In the genomic region with DNA sequence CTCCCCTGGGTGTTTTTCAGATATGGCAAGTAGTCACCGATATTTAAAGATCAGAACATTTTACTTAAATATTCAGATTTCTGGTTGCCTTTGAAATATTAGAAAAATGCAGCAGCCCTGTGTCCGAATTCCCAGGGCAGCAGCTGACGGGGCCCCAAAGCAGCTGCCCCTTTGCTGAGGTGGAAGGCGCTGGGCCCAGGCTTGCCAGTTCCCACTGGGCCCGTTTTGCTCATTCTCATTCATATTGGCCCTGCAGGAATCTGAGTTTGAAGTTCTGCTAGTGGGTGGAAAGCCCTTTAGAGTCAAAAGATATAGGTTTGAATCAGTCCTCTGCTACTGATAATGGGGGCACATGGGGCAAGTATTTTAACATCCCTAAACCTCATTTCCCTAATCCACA, we compare ENCODE assay signal across 26 cellular contexts.
"Had no signal": no experiment of that assay in that cellular context is flagged by ENCODE, and none has a peak within 500 bp of the region (broad histone marks: within the 10 kb centered on the region; RNA-seq: fewer than 3 reads in every experiment).

No MANE protein-coding gene starts in this region.

- DNase-seq: activated CD4-positive, alpha-beta memory T cell treated with anti-CD3 and anti-CD28 coated beads, Interleukin-2, amount 10 ng/mL, durations not matched to agents 7 days and 5 days; activated CD4-positive, alpha-beta T cell treated with anti-CD3 and anti-CD28 coated beads for 36 hours; activated CD4-positive, alpha-beta T cell treated with anti-CD3 and anti-CD28 coated beads, Interleukin-2, amount 50 U/mL, for 1 hour; activated CD4-positive, CD25-positive, alpha-beta regulatory T cell; activated gamma-delta T cell; activated naive CD4-positive, alpha-beta T cell treated with anti-CD3 and anti-CD28 coated beads for 36 hours; activated T-cell treated with anti-CD3 and anti-CD28 coated beads for 4 hours; activated T-cell treated with anti-CD3 and anti-CD28 coated beads, Interleukin-2, amount 50 U/mL, for 48 hours; amygdala; caudate nucleus; KG1; NCI-H1092; NCI-H1417; NCI-H1930; NCI-H2171 treated with DMSO at 0.1 percent for 48 hours; NCI-H345; NCI-H510A; NCI-H526 treated with DMSO at 0.1 percent for 48 hours; NCI-H82; SIG-M5; T-cell; T-helper 2 cell; T1000 had no signal

- H3K27ac ChIP-seq: breast epithelium had no signal

- ATAC-seq: activated CD4-positive, alpha-beta T cell treated with anti-CD3 and anti-CD28 coated beads for 36 hours; activated T-helper 17 cell treated with anti-CD3 and anti-CD28 coated beads, Interleukin-2, amount 50 U/mL, for 72 hours; T-cell had no signal

- H3K9me3 ChIP-seq: breast epithelium had no signal

- H3K4me1 ChIP-seq: breast epithelium had no signal

- H3K9me3 Mint-ChIP-seq: activated T-helper 17 cell treated with anti-CD3 and anti-CD28 coated beads, Interleukin-2, amount 50 U/mL, for 72 hours had no signal

- H3K27me3 Mint-ChIP-seq: activated CD4-positive, alpha-beta memory T cell treated with anti-CD3 and anti-CD28 coated beads, Interleukin-2, amount 10 ng/mL, durations not matched to agents 7 days and 5 days; activated naive CD8-positive, alpha-beta T cell; activated T-helper 17 cell treated with anti-CD3 and anti-CD28 coated beads, Interleukin-2, amount 50 U/mL, for 72 hours; T-cell had no signal

- H3K36me3 ChIP-seq: breast epithelium had no signal

- H3K4me1 Mint-ChIP-seq: activated CD4-positive, alpha-beta memory T cell treated with anti-CD3 and anti-CD28 coated beads, Interleukin-2, amount 10 ng/mL, durations not matched to agents 7 days and 5 days; activated CD4-positive, alpha-beta T cell treated with anti-CD3 and anti-CD28 coated beads for 36 hours; activated T-helper 17 cell treated with anti-CD3 and anti-CD28 coated beads, Interleukin-2, amount 50 U/mL, for 72 hours; T-cell had no signal

- H3K4me3 ChIP-seq: breast epithelium had no signal

- H3K4me3 Mint-ChIP-seq: activated CD4-positive, alpha-beta memory T cell treated with anti-CD3 and anti-CD28 coated beads, Interleukin-2, amount 10 ng/mL, durations not matched to agents 7 days and 5 days; activated CD4-positive, alpha-beta T cell treated with anti-CD3 and anti-CD28 coated beads for 36 hours; activated naive CD4-positive, alpha-beta T cell treated with anti-CD3 and anti-CD28 coated beads for 36 hours; activated naive CD8-positive, alpha-beta T cell; activated T-helper 17 cell treated with anti-CD3 and anti-CD28 coated beads, Interleukin-2, amount 50 U/mL, for 72 hours; T-cell had no signal

- H3K36me3 Mint-ChIP-seq: activated naive CD8-positive, alpha-beta T cell; T-cell had no signal

- H3K27me3 ChIP-seq: breast epithelium had no signal

- H3K27ac Mint-ChIP-seq: activated CD4-positive, alpha-beta memory T cell treated with anti-CD3 and anti-CD28 coated beads, Interleukin-2, amount 10 ng/mL, durations not matched to agents 7 days and 5 days; activated CD4-positive, alpha-beta T cell treated with anti-CD3 and anti-CD28 coated beads for 36 hours; activated naive CD4-positive, alpha-beta T cell treated with anti-CD3 and anti-CD28 coated beads for 36 hours; activated naive CD8-positive, alpha-beta T cell; activated T-helper 17 cell treated with anti-CD3 and anti-CD28 coated beads, Interleukin-2, amount 50 U/mL, for 72 hours; T-cell had no signal
